In the genomic region with DNA sequence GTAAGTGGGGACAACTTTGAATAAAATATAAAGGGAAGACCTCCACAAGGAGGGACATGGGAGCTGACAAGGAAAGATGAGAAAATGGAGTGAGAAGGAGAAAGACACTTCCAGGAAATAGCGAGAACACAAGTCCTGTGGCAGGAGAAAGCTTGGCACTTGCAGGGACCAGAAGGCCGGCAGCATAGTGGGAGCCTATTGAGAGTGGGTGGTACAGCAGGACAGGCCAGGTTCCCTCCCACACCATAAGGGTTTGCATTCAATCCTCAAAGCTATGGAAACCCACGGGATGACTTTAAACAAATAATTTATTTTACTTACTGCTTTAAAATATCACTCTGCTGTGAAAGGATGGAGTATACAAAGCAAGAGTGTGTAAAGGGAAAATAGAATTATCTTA, we compare ENCODE assay signal across 35 cellular contexts.
"Had no signal": no experiment of that assay in that cellular context is flagged by ENCODE, and none has a peak within 500 bp of the region (broad histone marks: within the 10 kb centered on the region; RNA-seq: fewer than 3 reads in every experiment).

No MANE protein-coding gene starts in this region.

- H3K36me3 ChIP-seq: MG63 had no signal

- DNase-seq: MM.1S, MV-4-11, NCI-H1048, NCI-H1092, NCI-H1092 treated with DMSO at 0.1 percent for 48 hours, NCI-H1105, NCI-H1105 treated with DMSO at 0.1 percent for 48 hours, NCI-H1417, NCI-H1417 treated with DMSO at 0.1 percent for 48 hours, NCI-H1436, NCI-H1436 treated with DMSO at 0.1 percent for 48 hours, NCI-H146, NCI-H1694, NCI-H1694 treated with DMSO at 0.1 percent for 48 hours, NCI-H187, NCI-H187 treated with DMSO at 0.1 percent for 48 hours, NCI-H1930, NCI-H2029, NCI-H2029 treated with DMSO at 0.1 percent for 48 hours, NCI-H2081, NCI-H2081 treated with DMSO at 0.1 percent for 48 hours, NCI-H2107, NCI-H2171, NCI-H2171 treated with DMSO at 0.1 percent for 48 hours, NCI-H2227 treated with DMSO at 0.1 percent for 48 hours, NCI-H226, NCI-H345, NCI-H446, NCI-H446 treated with DMSO at 0.1 percent for 48 hours, NCI-H510A, NCI-H510A treated with DMSO at 0.1 percent for 48 hours, NCI-H524, NCI-H524 treated with DMSO at 0.1 percent for 48 hours, NCI-H526 had no signal

- H3K27me3 ChIP-seq: MG63 had no signal

- H3K4me3 ChIP-seq: MG63 had no signal
